Comparison of ENCODE assay signal across 8 cellular contexts in genomic region chr2:72144746-72145657, GRCh38. TPM values are rescaled to one million over a fixed set of nuclear protein-coding genes. Genes with fewer than 3 reads are reported as not detected.
DNase-seq lines count a peak whose midpoint lies in the region; ATAC-seq and TF ChIP-seq lines count a peak whose summit lies in the region.

No MANE protein-coding gene starts in this region.

- H3K27ac ChIP-seq in SK-N-SH (ENCODE audit: low read depth in 2 of 2, low read length in 1 of 2) = no peak overlapping the region

- H3K4me2 ChIP-seq in SK-N-SH = peak overlapping the region; percentile 79

- no peaks in the 10 kb centered on the region for H3F3A ChIP-seq in SK-N-SH (replicated peaks; ENCODE audit: insufficient read depth)

- no peaks in the 10 kb centered on the region for H4K20me1 ChIP-seq in SK-N-SH (ENCODE audit: insufficient read depth)

- TF ChIP-seq RAD21 in SK-N-SH (IDR thresholded peaks at IDR 0.05; ENCODE audit: low read length) = no peak

- no peaks in the 10 kb centered on the region for H3K36me3 ChIP-seq in SK-N-SH (replicated peaks in 1 of 2; ENCODE audit: control insufficient read depth in 1 of 2, insufficient read depth in 2 of 2, low read length in 1 of 2)

- peaks cover 5 to 29% of the 10 kb centered on the region in 2 experiments; a peak in 2 of 4 replicates for H3K4me1 ChIP-seq in SK-N-SH (ENCODE audit: control insufficient read depth in 1 of 2, insufficient read depth in 2 of 2, low read depth in 1 of 2, low read length in 1 of 2)

- TF ChIP-seq CTCF in SK-N-SH (IDR thresholded peaks at IDR 0.05) = no peak
- no peak for TF ChIP-seq CTCF in epithelial cell of esophagus (IDR thresholded peaks at IDR 0.05; ENCODE audit: insufficient read depth, low read depth, low read length, missing control alignments)
- TF ChIP-seq CTCF in natural killer cell (IDR thresholded peaks at IDR 0.05) = no peak

- H3K9me3 Mint-ChIP-seq in activated naive CD4-positive, alpha-beta T cell treated with anti-CD3 and anti-CD28 coated beads for 36 hours = no peaks in the 10 kb centered on the region
- H3K9me3 Mint-ChIP-seq in natural killer cell = no peaks in the 10 kb centered on the region

- H3K9me2 ChIP-seq in SK-N-SH = no peaks in the 10 kb centered on the region

- no peaks in the 10 kb centered on the region for H3K36me3 Mint-ChIP-seq in activated naive CD4-positive, alpha-beta T cell treated with anti-CD3 and anti-CD28 coated beads for 36 hours (ENCODE audit: low read depth)
- no peaks in the 10 kb centered on the region for H3K36me3 Mint-ChIP-seq in natural killer cell

- H3K9me3 ChIP-seq in SK-N-SH = no peaks in the 10 kb centered on the region

- no peak overlapping the region for H3K27ac Mint-ChIP-seq in activated naive CD4-positive, alpha-beta T cell treated with anti-CD3 and anti-CD28 coated beads for 36 hours
- H3K27ac Mint-ChIP-seq in natural killer cell = no peak overlapping the region

- H3K4me3 ChIP-seq in SK-N-SH (ENCODE audit: low read depth in 2 of 2, low read length in 1 of 2) (peak overlapping the region; percentile 15 to 41), epithelial cell of esophagus (ENCODE audit: low read length) (peak overlapping the region; percentile 44)

- no peak overlapping the region for H3K9ac ChIP-seq in SK-N-SH

- whole genome bisulfite sequencing in SK-N-SH (ENCODE audit: low lambda C conversion rate) = 2% methylated on average over 35 of the region's 81 CpGs

- TF ChIP-seq EP300 in SK-N-SH (IDR thresholded peaks at IDR 0.05; ENCODE audit: borderline replicate concordance in 1 of 2, low read depth in 1 of 2, low read length in 1 of 2) = no peak

- CTCF ChIA-PET in activated naive CD4-positive, alpha-beta T cell treated with anti-CD3 and anti-CD28 coated beads for 36 hours (lab: Charles Lee) = no interaction called here
- CTCF ChIA-PET in SK-N-SH (lab: Yijun Ruan, JAX) = interaction anchor here (0.5 to 0.7 kb wide), 2 partner anchors 417 to 599 kb away, joined by 3 read pairs; no protein-coding TSS in a partner anchor

- peaks cover 56% of the 10 kb centered on the region for H3K27me3 ChIP-seq in SK-N-SH (ENCODE audit: insufficient read depth)

- no peak for DNase-seq in activated naive CD4-positive, alpha-beta T cell treated with anti-CD3 and anti-CD28 coated beads for 36 hours
- DNase-seq in activated naive CD4-positive, alpha-beta T cell (lab: John Stamatoyannopoulos, UW) = no peak
- DNase-seq in SK-N-SH (peak; percentile 69), epithelial cell of esophagus (ENCODE audit: low read depth) (peak; percentile 57), natural killer cell (peak; percentile 13)

- no peaks in the 10 kb centered on the region for H3K79me2 ChIP-seq in SK-N-SH (ENCODE audit: insufficient read depth)

- POLR2A ChIA-PET in SK-N-SH (lab: Yijun Ruan, JAX) = no interaction called here

- intact Hi-C loops in activated naive CD4-positive, alpha-beta T cell treated with anti-CD3 and anti-CD28 coated beads for 36 hours (cut with micrococcal nuclease) = loop anchor here (5.0 kb wide), 3 partner anchors 343 to 772 kb away; partner anchors contain the start of gene EMX1
- intact Hi-C loops in natural killer cell (cut with micrococcal nuclease) = no loop called here

- peaks cover 45% of the 10 kb centered on the region for H3K4me1 Mint-ChIP-seq in activated naive CD4-positive, alpha-beta T cell treated with anti-CD3 and anti-CD28 coated beads for 36 hours (ENCODE audit: low read depth)
- peaks cover 31 to 36% of the 10 kb centered on the region in 2 donors for H3K4me1 Mint-ChIP-seq in natural killer cell

- H2AFZ ChIP-seq in SK-N-SH (ENCODE audit: low read depth) = peak overlapping the region; percentile 57; the same call in 1 of the 2 replicates

- H3K4me3 Mint-ChIP-seq in activated naive CD4-positive, alpha-beta T cell treated with anti-CD3 and anti-CD28 coated beads for 36 hours = peak overlapping the region; percentile 26
- H3K4me3 Mint-ChIP-seq in natural killer cell = peak overlapping the region; percentile 70

- peaks cover 68% of the 10 kb centered on the region for H3K27me3 Mint-ChIP-seq in activated naive CD4-positive, alpha-beta T cell treated with anti-CD3 and anti-CD28 coated beads for 36 hours (ENCODE audit: low read depth)
- H3K27me3 Mint-ChIP-seq in natural killer cell (ENCODE audit: low read depth in 2 of 2) = peaks cover 45 to 49% of the 10 kb centered on the region in 2 donors

- ATAC-seq in natural killer cell = no peak
- no peak for ATAC-seq in GM18517 (IDR thresholded peaks at IDR 0.05; ENCODE audit: unreplicated experiment)
- no peak for ATAC-seq in GM19023 (IDR thresholded peaks at IDR 0.05; ENCODE audit: unreplicated experiment)
- ATAC-seq in HG02588 (IDR thresholded peaks at IDR 0.05; ENCODE audit: unreplicated experiment) = no peak

TF ChIP-seq in SK-N-SH, 30 proteins besides CTCF, POLR2A, EP300 and RAD21:
- TF ChIP-seq SIN3A (IDR thresholded peaks at IDR 0.05; ENCODE audit: borderline replicate concordance, low read depth, low read length) (no peak), EZH2phosphoT487 (IDR thresholded peaks at IDR 0.05; ENCODE audit: borderline replicate concordance, low read depth) (peak; percentile 72; the same call in 1 of the 2 replicates)
TF ChIP-seq in SK-N-SH: peak in this region for 1.

RNA-seq across cellular contexts. Expression of gene CYP26B1, which starts 2.7 kb away (rescaled TPM):
- total RNA-seq in activated naive CD4-positive, alpha-beta T cell treated with anti-CD3 and anti-CD28 coated beads for 36 hours = not detected
- polyA plus RNA-seq in SK-N-SH (2012; rRNA removed) = 0.26 and 0.33 TPM in 2 replicates
- 0.18 TPM in 2 replicates for polyA plus RNA-seq in SK-N-SH (2012; cell fraction: cytosol; rRNA removed)
- 0.83 and 0.92 TPM in 2 replicates for polyA plus RNA-seq in SK-N-SH (2012; cell fraction: nucleus; rRNA removed)
- not detected for total RNA-seq in natural killer cell

Comparison
In these comparisons a context has a peak if more than half of its experiments do, and no peak if none do; other contexts are left out.
1. DNase-seq: peak in SK-N-SH (single experiment), epithelial cell of esophagus (single experiment) and natural killer cell (single experiment); none in activated naive CD4-positive, alpha-beta T cell treated with anti-CD3 and anti-CD28 coated beads for 36 hours (single experiment) and activated naive CD4-positive, alpha-beta T cell (0 of 4).